In genomic region chr16:23317751-23318150, GRCh38 we compare ENCODE assay signal across 16 cellular contexts. TPM values are rescaled to one million over a fixed set of nuclear protein-coding genes. Genes with fewer than 3 reads are reported as not detected.
"Had no signal": no experiment of that assay in that cellular context is flagged by ENCODE, and none has a peak within 500 bp of the region (broad histone marks: within the 10 kb centered on the region; RNA-seq: fewer than 3 reads in every experiment).

No MANE protein-coding gene starts in this region.

- H3K9me3 ChIP-seq: left ventricle myocardium inferior, psoas muscle, right lobe of liver had no signal

- H3K36me3 ChIP-seq: brain microvascular endothelial cell, left ventricle myocardium inferior, neural progenitor cell, right lobe of liver had no signal

- DNase-seq: activated CD4-positive, alpha-beta T cell treated with anti-CD3 and anti-CD28 coated beads for 1 hour; activated CD4-positive, alpha-beta T cell treated with anti-CD3 and anti-CD28 coated beads, Interleukin-2, amount 50 U/mL, for 4 hours; activated naive CD4-positive, alpha-beta T cell treated with Interleukin-2 at 50 U/mL for 16 hours; anterior cingulate cortex; brain microvascular endothelial cell; endodermal cell; islet precursor cell; left ventricle myocardium inferior; psoas muscle; right lobe of liver; stimulated activated naive CD8-positive, alpha-beta T cell treated with anti-CD3 and anti-CD28 coated beads, Interleukin-15, amount 100 ng/mL, for 72 hours had no signal

- H3K27ac ChIP-seq: brain microvascular endothelial cell, left ventricle myocardium inferior, neural progenitor cell, psoas muscle, right lobe of liver had no signal

- H3K9ac ChIP-seq: neural progenitor cell had no signal

- H3K4me1 ChIP-seq: neural progenitor cell, psoas muscle, right lobe of liver had no signal

- ATAC-seq: activated T-helper 17 cell treated with anti-CD3 and anti-CD28 coated beads, Interleukin-2, amount 50 U/mL, for 72 hours; psoas muscle; right lobe of liver; stimulated activated naive CD8-positive, alpha-beta T cell treated with anti-CD3 and anti-CD28 coated beads, Interleukin-15, amount 100 ng/mL, for 72 hours had no signal

- H3K4me3 ChIP-seq: left ventricle myocardium inferior, neural progenitor cell, psoas muscle, right lobe of liver had no signal

- H3K27me3 ChIP-seq: brain microvascular endothelial cell, neural progenitor cell, right lobe of liver had no signal

RNA-seq across cellular contexts. Expression of gene SCNN1B, which starts 15.6 kb away (rescaled TPM):
- total RNA-seq: activated T-helper 17 cell treated with anti-CD3 and anti-CD28 coated beads, Interleukin-2, amount 50 U/mL, for 72 hours; chondrocyte; endodermal cell; left ventricle myocardium inferior; osteocyte; temporal lobe had no signal
